11 cellular contexts compared by ENCODE assay signal in the genomic region with DNA sequence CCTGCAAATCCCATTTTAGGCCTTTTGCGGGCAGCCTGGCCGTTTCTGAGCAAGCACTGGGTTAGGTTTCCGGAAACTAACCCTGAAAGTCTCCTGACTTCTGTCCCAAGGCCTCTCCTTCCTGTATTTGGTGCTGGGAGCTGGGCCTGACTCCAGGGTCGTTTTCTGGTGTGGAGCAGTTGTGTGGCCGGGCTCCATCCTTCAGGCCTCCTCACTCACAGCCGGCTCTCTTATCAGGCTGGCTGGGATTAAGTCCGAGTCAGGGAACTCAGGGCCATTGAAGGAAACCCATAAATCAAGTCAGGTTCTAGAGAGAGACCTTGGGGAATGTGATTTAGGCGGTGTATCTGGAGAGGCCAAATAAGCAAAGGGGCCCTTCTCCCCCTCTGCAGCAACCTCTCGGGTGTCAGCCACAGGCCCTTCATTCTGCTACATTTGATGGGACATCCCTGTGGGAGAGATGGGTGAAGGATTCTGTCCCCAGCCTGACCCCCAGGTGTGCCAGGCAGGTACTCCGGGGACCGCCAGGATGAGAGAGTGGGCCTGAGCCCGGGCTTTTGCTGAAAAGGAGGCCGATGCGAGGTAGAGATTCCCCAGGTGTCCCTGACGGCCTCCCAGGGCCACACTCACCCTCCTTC. TPM values are rescaled to one million over a fixed set of nuclear protein-coding genes. Genes with fewer than 3 reads are reported as not detected.
DNase-seq lines count a peak whose midpoint lies in the region; ATAC-seq, FAIRE-seq and TF ChIP-seq lines count a peak whose summit lies in the region.
"Had no signal": no experiment of that assay in that cellular context is flagged by ENCODE, and none has a peak within 500 bp of the region (broad histone marks: within the 10 kb centered on the region; RNA-seq: fewer than 3 reads in every experiment).

No MANE protein-coding gene starts in this region.

- DNase-seq in activated T-cell treated with anti-CD3 and anti-CD28 coated beads, Interleukin-2, amount 50 U/mL, for 4 hours, result no peak
- DNase-seq in activated T-cell treated with anti-CD3 and anti-CD28 coated beads, Interleukin-2, amount 50 U/mL, for 1 hour, result no peak
- DNase-seq in activated T-helper 1 cell treated with anti-CD3 and anti-CD28 coated beads, Interleukin-12 subunit alpha, Interleukin-12 subunit beta, Interleukin-2, Interleukin-4 antibody, amounts not matched to agents 30 ng/mL and 10 ng/mL and 1 ng/mL, durations not matched to agents 14 hours and 24 hours and 36 hours (ENCODE audit: low spot score), result no peak
- DNase-seq in kidney (peak; percentile 39), DMS53 (lab: John Stamatoyannopoulos, UW) (no peak), H54 (ENCODE audit: insufficient read length, low spot score) (no peak), KBM-7 (no peak)
- DNase-seq in stimulated activated effector memory CD8-positive, alpha-beta T cell treated with anti-CD3 and anti-CD28 coated beads, Interleukin-12 subunit alpha, Interleukin-12 subunit beta, amount 100 ng/mL, for 72 hours (ENCODE audit: low spot score in 2 of 2), result no peak
- DNase-seq: amniotic stem cell, MV-4-11 had no signal

- FAIRE-seq in kidney (lab: Jason Lieb, UNC), result no peak
- FAIRE-seq in H54 (lab: Jason Lieb, UNC), result no peak
- FAIRE-seq: small intestine had no signal

- peak overlapping the region; percentile 62 to 66 for H3K4me3 ChIP-seq in kidney (ENCODE audit: low read length in 2 of 2)

- peak overlapping the region; percentile 66 to 82 for H3K27ac ChIP-seq in kidney (ENCODE audit: low read depth in 2 of 2, low read length in 2 of 2)

- H3K4me1 Mint-ChIP-seq in activated T-cell treated with anti-CD3 and anti-CD28 coated beads, Interleukin-2, amount 50 U/mL, for 4 hours (ENCODE audit: low read depth), result peaks cover 68% of the 10 kb centered on the region
- H3K4me1 Mint-ChIP-seq in activated T-helper 1 cell treated with anti-CD3 and anti-CD28 coated beads, Interleukin-12 subunit alpha, Interleukin-12 subunit beta, Interleukin-2, Interleukin-4 antibody, amounts not matched to agents 30 ng/mL and 10 ng/mL and 1 ng/mL, durations not matched to agents 14 hours and 24 hours and 36 hours (ENCODE audit: low read depth), result peaks cover 70% of the 10 kb centered on the region
- H3K4me1 Mint-ChIP-seq in stimulated activated effector memory CD8-positive, alpha-beta T cell treated with anti-CD3 and anti-CD28 coated beads, Interleukin-12 subunit alpha, Interleukin-12 subunit beta, amount 100 ng/mL, for 72 hours, result peaks cover 77% of the 10 kb centered on the region

- TF ChIP-seq POLR2A in H54 (IDR thresholded peaks at IDR 0.05; ENCODE audit: low read depth, low read length), result no peak

- H3K4me3 Mint-ChIP-seq in activated T-cell treated with anti-CD3 and anti-CD28 coated beads, Interleukin-2, amount 50 U/mL, for 4 hours, result peak overlapping the region; percentile 94
- H3K4me3 Mint-ChIP-seq in activated T-helper 1 cell treated with anti-CD3 and anti-CD28 coated beads, Interleukin-12 subunit alpha, Interleukin-12 subunit beta, Interleukin-2, Interleukin-4 antibody, amounts not matched to agents 30 ng/mL and 10 ng/mL and 1 ng/mL, durations not matched to agents 14 hours and 24 hours and 36 hours, result peak overlapping the region; percentile 98
- H3K4me3 Mint-ChIP-seq in stimulated activated effector memory CD8-positive, alpha-beta T cell treated with anti-CD3 and anti-CD28 coated beads, Interleukin-12 subunit alpha, Interleukin-12 subunit beta, amount 100 ng/mL, for 72 hours, result peak overlapping the region; percentile 81

- H3K9me3 ChIP-seq in kidney (ENCODE audit: control insufficient read depth in 1 of 2, low read length in 2 of 2), result no peaks in the 10 kb centered on the region

- peak overlapping the region; percentile 82 for H3K27ac Mint-ChIP-seq in activated T-helper 1 cell treated with anti-CD3 and anti-CD28 coated beads, Interleukin-12 subunit alpha, Interleukin-12 subunit beta, Interleukin-2, Interleukin-4 antibody, amounts not matched to agents 30 ng/mL and 10 ng/mL and 1 ng/mL, durations not matched to agents 14 hours and 24 hours and 36 hours
- H3K27ac Mint-ChIP-seq in stimulated activated effector memory CD8-positive, alpha-beta T cell treated with anti-CD3 and anti-CD28 coated beads, Interleukin-12 subunit alpha, Interleukin-12 subunit beta, amount 100 ng/mL, for 72 hours, result peak overlapping the region; percentile 95

- peak overlapping the region; percentile 67 to 79 for H3K9ac ChIP-seq in kidney (ENCODE audit: low read length in 2 of 2)

- H3K9me3 Mint-ChIP-seq in activated T-cell treated with anti-CD3 and anti-CD28 coated beads, Interleukin-2, amount 50 U/mL, for 4 hours, result no peaks in the 10 kb centered on the region
- no peaks in the 10 kb centered on the region for H3K9me3 Mint-ChIP-seq in activated T-helper 1 cell treated with anti-CD3 and anti-CD28 coated beads, Interleukin-12 subunit alpha, Interleukin-12 subunit beta, Interleukin-2, Interleukin-4 antibody, amounts not matched to agents 30 ng/mL and 10 ng/mL and 1 ng/mL, durations not matched to agents 14 hours and 24 hours and 36 hours
- no peaks in the 10 kb centered on the region for H3K9me3 Mint-ChIP-seq in stimulated activated effector memory CD8-positive, alpha-beta T cell treated with anti-CD3 and anti-CD28 coated beads, Interleukin-12 subunit alpha, Interleukin-12 subunit beta, amount 100 ng/mL, for 72 hours

- peaks cover 21% of the 10 kb centered on the region for H3K36me3 Mint-ChIP-seq in activated T-cell treated with anti-CD3 and anti-CD28 coated beads, Interleukin-2, amount 50 U/mL, for 4 hours (ENCODE audit: insufficient read depth)
- H3K36me3 Mint-ChIP-seq in activated T-helper 1 cell treated with anti-CD3 and anti-CD28 coated beads, Interleukin-12 subunit alpha, Interleukin-12 subunit beta, Interleukin-2, Interleukin-4 antibody, amounts not matched to agents 30 ng/mL and 10 ng/mL and 1 ng/mL, durations not matched to agents 14 hours and 24 hours and 36 hours (ENCODE audit: low read depth), result peaks cover 52% of the 10 kb centered on the region
- H3K36me3 Mint-ChIP-seq in stimulated activated effector memory CD8-positive, alpha-beta T cell treated with anti-CD3 and anti-CD28 coated beads, Interleukin-12 subunit alpha, Interleukin-12 subunit beta, amount 100 ng/mL, for 72 hours, result peaks cover 92% of the 10 kb centered on the region

- in situ Hi-C loops in KBM-7 (cut with MboI; ENCODE audit: low pct_unique_long_range_greater_than_20kb, low sequenced_read_pairs), result no loop called here

- peaks cover 0 to 6% of the 10 kb centered on the region in 2 donors for H3K4me1 ChIP-seq in kidney (ENCODE audit: control insufficient read depth in 1 of 2, insufficient read depth in 1 of 2, low read depth in 1 of 2, low read length in 2 of 2)

- intact Hi-C loops in activated T-helper 1 cell treated with anti-CD3 and anti-CD28 coated beads, Interleukin-12 subunit alpha, Interleukin-12 subunit beta, Interleukin-2, Interleukin-4 antibody, amounts not matched to agents 30 ng/mL and 10 ng/mL and 1 ng/mL, durations not matched to agents 14 hours and 24 hours and 36 hours (cut with micrococcal nuclease), result loop anchor here (1.0 to 10.0 kb wide), 5 partner anchors 9 to 1017 kb away; a partner anchor contains a TSS
- intact Hi-C loops in kidney (cut with DNase I), result no loop called here

- no peaks in the 10 kb centered on the region for H3K36me3 ChIP-seq in kidney (ENCODE audit: control insufficient read depth in 1 of 2, insufficient read depth in 2 of 2, low read length in 2 of 2)

- peaks cover 6% of the 10 kb centered on the region for H3K27me3 Mint-ChIP-seq in activated T-cell treated with anti-CD3 and anti-CD28 coated beads, Interleukin-2, amount 50 U/mL, for 4 hours (ENCODE audit: low read depth)
- H3K27me3 Mint-ChIP-seq in activated T-helper 1 cell treated with anti-CD3 and anti-CD28 coated beads, Interleukin-12 subunit alpha, Interleukin-12 subunit beta, Interleukin-2, Interleukin-4 antibody, amounts not matched to agents 30 ng/mL and 10 ng/mL and 1 ng/mL, durations not matched to agents 14 hours and 24 hours and 36 hours (ENCODE audit: insufficient read depth), result peaks cover 7% of the 10 kb centered on the region

- no peak for ATAC-seq in activated T-cell treated with anti-CD3 and anti-CD28 coated beads, Interleukin-2, amount 50 U/mL, for 4 hours
- no peak for ATAC-seq in stimulated activated effector memory CD8-positive, alpha-beta T cell treated with anti-CD3 and anti-CD28 coated beads, Interleukin-12 subunit alpha, Interleukin-12 subunit beta, amount 100 ng/mL, for 72 hours

- no peak for TF ChIP-seq CTCF in kidney (IDR thresholded peaks at IDR 0.05; ENCODE audit: borderline replicate concordance, extremely low read depth, insufficient read depth)

RNA-seq across cellular contexts. Expression of a gene that starts 3.3 kb away (rescaled TPM):
- 10 to 100 TPM; 28.1 to 71.9 (median 42.1) TPM for total RNA-seq in activated T-cell treated with anti-CD3 and anti-CD28 coated beads, Interleukin-2, amount 50 U/mL, for 4 hours
- 79.5 TPM in 2 replicates for total RNA-seq in activated T-helper 1 cell treated with anti-CD3 and anti-CD28 coated beads, Interleukin-12 subunit alpha, Interleukin-12 subunit beta, Interleukin-2, Interleukin-4 antibody, amounts not matched to agents 30 ng/mL and 10 ng/mL and 1 ng/mL, durations not matched to agents 14 hours and 24 hours and 36 hours
- total RNA-seq in kidney, result 23.5 TPM
- 45.9 TPM for polyA plus RNA-seq in kidney (ENCODE audit: insufficient read depth, low read depth, low replicate concordance)
